8 cellular contexts compared by ENCODE assay signal in genomic region chr2:264493-265468, GRCh38.
DNase-seq lines count a peak whose midpoint lies in the region; ATAC-seq lines count a peak whose summit lies in the region.

Gene ACP1, plus strand, starts transcription at chr2:264947. Its CDS starts 18 bp downstream, at chr2:264965.

- peak; percentile 93 for ATAC-seq in GM19043 (IDR thresholded peaks at IDR 0.05; ENCODE audit: low read depth, unreplicated experiment)
- peak; percentile 87 for ATAC-seq in HG03354 (IDR thresholded peaks at IDR 0.05; ENCODE audit: poor library complexity, severe bottlenecking, unreplicated experiment)

- DNase-seq in AML-193 (lab: John Stamatoyannopoulos, UW) (peak; percentile 88 to 94), NCI-H446 (lab: John Stamatoyannopoulos, UW) (peak; percentile 92 to 98), iris pigment epithelial cell (ENCODE audit: low read depth) (peak; percentile 91)
- DNase-seq in activated CD4-positive, CD25-positive, alpha-beta regulatory T cell treated with anti-CD3 and anti-CD28 coated beads, Interleukin-2, amount 50 U/mL, for 16 hours (ENCODE audit: low read depth, low spot score) = peak; percentile 92
- peak; percentile 96 for DNase-seq in central memory CD4-positive, alpha-beta T cell
- peak; percentile 84 to 91 for DNase-seq in stimulated activated CD4-positive, alpha-beta T cell treated with anti-CD3 and anti-CD28 coated beads, Interleukin-12 subunit alpha, Interleukin-12 subunit beta, amount 100 ng/mL, for 24 hours (ENCODE audit: low read depth in 2 of 2)

Comparison
In these comparisons a context has a peak if more than half of its experiments do, and no peak if none do; other contexts are left out.
1. Peak in every context shown above with its lines: DNase-seq and ATAC-seq.